2 cellular contexts compared by ENCODE assay signal in genomic region chr14:75334191-75335051, GRCh38.
TF ChIP-seq lines count a peak whose summit lies in the region.

No MANE protein-coding gene starts in this region.

TF ChIP-seq in GM12878, 131 proteins besides CTCF, POLR2A, EP300 and RAD21:
- TF ChIP-seq ATF7 (IDR thresholded peaks at IDR 0.05; ENCODE audit: low read depth) (peak; percentile 42; the same call in 1 of the 2 replicates), PAX5 (IDR thresholded peaks at IDR 0.05; ENCODE audit: borderline replicate concordance, low read depth, low read length) (no peak), ASH2L (IDR thresholded peaks at IDR 0.05; ENCODE audit: borderline replicate concordance, low read depth) (no peak), RUNX3 (IDR thresholded peaks at IDR 0.05; ENCODE audit: low read length) (peak; percentile 9; the same call in 1 of the 2 replicates), PRDM15 (CRISPR knock-in tag; IDR thresholded peaks at IDR 0.05) (no peak), HSF1 (IDR thresholded peaks at IDR 0.05; ENCODE audit: low read depth, low read length) (no peak), REST (IDR thresholded peaks at IDR 0.05; ENCODE audit: low read depth, low read length) (no peak)

TF ChIP-seq in SK-N-SH, 30 proteins besides CTCF, POLR2A, EP300 and RAD21:
- TF ChIP-seq TAF1 (IDR thresholded peaks at IDR 0.05; ENCODE audit: borderline replicate concordance, low read depth, low read length): no peak
